13 cellular contexts compared by ENCODE assay signal in the genomic region with DNA sequence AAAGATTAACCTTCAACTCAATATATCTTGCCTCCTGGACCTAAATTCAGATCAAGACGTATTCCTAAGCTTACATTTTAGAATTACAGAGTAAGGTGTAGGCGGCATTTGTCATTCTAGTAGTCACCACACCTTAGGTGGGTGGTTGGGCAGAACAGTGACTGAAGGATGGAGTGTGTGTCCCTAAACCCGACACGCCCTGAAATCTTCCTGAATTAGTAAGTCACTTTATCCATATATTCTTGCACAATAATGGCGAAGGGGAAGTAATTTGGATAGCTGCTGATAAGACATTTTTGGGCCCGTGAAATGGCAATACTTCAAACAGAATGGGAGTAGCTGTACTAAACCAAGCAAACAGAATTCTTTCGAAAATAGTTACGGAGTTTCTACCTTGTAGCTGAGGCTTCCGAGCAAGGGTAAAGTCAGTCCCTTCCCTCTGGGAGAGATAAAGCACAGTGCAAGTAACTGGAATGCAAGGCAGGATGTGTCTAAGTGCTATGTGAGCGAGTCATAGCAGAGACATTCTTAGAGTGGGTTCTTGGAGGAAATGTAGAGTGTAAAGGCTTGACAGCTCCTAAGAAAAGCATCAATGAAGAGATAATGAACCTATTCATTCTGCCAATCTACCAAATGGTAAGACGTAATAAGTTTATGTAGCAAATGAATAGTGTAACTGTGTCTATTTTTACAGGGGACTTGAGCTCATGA.
A peak's percentile ranks its signal among the peaks of the same experiment; 100 is the strongest.
DNase-seq lines count a peak whose midpoint lies in the region; ATAC-seq and TF ChIP-seq lines count a peak whose summit lies in the region.
"Had no signal": no experiment of that assay in that cellular context is flagged by ENCODE, and none has a peak within 500 bp of the region (broad histone marks: within the 10 kb centered on the region; RNA-seq: fewer than 3 reads in every experiment).

No MANE protein-coding gene starts in this region.

- intact Hi-C loops in vagina (cut with DNase I), result no loop called here

- POLR2A ChIA-PET in WTC11 (lab: Charles Lee), result interaction anchor here (0.7 kb wide), 1 partner anchor 62 kb away, joined by 3 read pairs; no protein-coding TSS in a partner anchor

- H3K9me3 Mint-ChIP-seq in HFFc6 (no peaks in the 10 kb centered on the region), WTC11 (peaks cover 5% of the 10 kb centered on the region)
- H3K9me3 Mint-ChIP-seq: dendritic cell treated with granulocyte-macrophage colony-stimulating factor and Interleukin-4, amounts not matched to agents 40 ng/mL and 50 ng/mL, for 4 days had no signal

- no peaks in the 10 kb centered on the region for H3K36me3 Mint-ChIP-seq in HFFc6 (ENCODE audit: low read depth)
- no peaks in the 10 kb centered on the region for H3K36me3 Mint-ChIP-seq in WTC11

- ATAC-seq in WTC11 (peak; percentile 43; the same call in 1 of the 2 replicates), HG03521 (IDR thresholded peaks at IDR 0.05; ENCODE audit: unreplicated experiment) (no peak), HG03354 (IDR thresholded peaks at IDR 0.05; ENCODE audit: poor library complexity, severe bottlenecking, unreplicated experiment) (no peak)

- no peak overlapping the region for H3K27ac ChIP-seq in vagina

- DNase-seq in 8988T (peak; percentile 20), HFFc6 (peak; percentile 48), WTC11 (ENCODE audit: low spot score) (no peak), iPS-NIHi7 (ENCODE audit: extremely low spot score) (peak; percentile 23), vagina (ENCODE audit: extremely low spot score in 2 of 2) (no peak), HuH-7 (ENCODE audit: low spot score) (no peak)
- DNase-seq: activated T-cell treated with anti-CD3 and anti-CD28 coated beads, Interleukin-2, amount 50 U/mL, for 48 hours; Karpas-422; NCI-H526; nucleus accumbens had no signal

- H3K27me3 ChIP-seq in vagina, result no peaks in the 10 kb centered on the region

- TF ChIP-seq CTCF in HFFc6 (IDR thresholded peaks at IDR 0.05) (no peak), WTC11 (IDR thresholded peaks at IDR 0.05) (no peak), vagina (IDR thresholded peaks at IDR 0.05) (no peak)

- H3K4me1 Mint-ChIP-seq in HFFc6 (ENCODE audit: low read depth) (peaks cover 33% of the 10 kb centered on the region), WTC11 (peaks cover 16% of the 10 kb centered on the region)

- TF ChIP-seq POLR2A in vagina (IDR thresholded peaks at IDR 0.05), result no peak

- H3K4me3 Mint-ChIP-seq in HFFc6 (peak overlapping the region; percentile 67), WTC11 (no peak overlapping the region)
- H3K4me3 Mint-ChIP-seq: dendritic cell treated with granulocyte-macrophage colony-stimulating factor and Interleukin-4, amounts not matched to agents 40 ng/mL and 50 ng/mL, for 4 days had no signal

- H3K4me1 ChIP-seq in vagina, result no peaks in the 10 kb centered on the region

- CTCF ChIA-PET in WTC11 (lab: Charles Lee), result no interaction called here

- no peaks in the 10 kb centered on the region for H3K36me3 ChIP-seq in vagina

- no peaks in the 10 kb centered on the region for H3K9me3 ChIP-seq in vagina

- H3K4me3 ChIP-seq in vagina, result no peak overlapping the region

- no peaks in the 10 kb centered on the region; the same call in 1 of the 2 replicates for H3K27me3 Mint-ChIP-seq in HFFc6 (ENCODE audit: insufficient read depth)
- H3K27me3 Mint-ChIP-seq in WTC11 (ENCODE audit: low read depth), result no peaks in the 10 kb centered on the region
- H3K27me3 Mint-ChIP-seq: dendritic cell treated with granulocyte-macrophage colony-stimulating factor and Interleukin-4, amounts not matched to agents 40 ng/mL and 50 ng/mL, for 4 days had no signal

- H3K27ac Mint-ChIP-seq in HFFc6 (peak overlapping the region; percentile 59; the same call in 1 of the 2 replicates), WTC11 (no peak overlapping the region)

TF ChIP-seq in WTC11, 78 proteins besides CTCF, POLR2A, EP300 and RAD21:
- TF ChIP-seq NFYB (CRISPR knock-in tag; conservative IDR thresholded peaks at IDR 0.05; ENCODE audit: low read depth) (no peak), OVOL2 (CRISPR knock-in tag; IDR thresholded peaks at IDR 0.05; ENCODE audit: borderline replicate concordance) (no peak)

Comparison
In these comparisons a context has a peak if more than half of its experiments do, and no peak if none do; other contexts are left out.
1. DNase-seq: peak in 8988T (single experiment), HFFc6 (single experiment) and iPS-NIHi7 (single experiment); none in WTC11 (single experiment), vagina (0 of 2) and HuH-7 (single experiment).